Comparison of ENCODE assay signal across 14 cellular contexts in genomic region chr5:122880749-122881148, GRCh38. TPM values are rescaled to one million over a fixed set of nuclear protein-coding genes. Genes with fewer than 3 reads are reported as not detected.
DNase-seq lines count a peak whose midpoint lies in the region; ATAC-seq and TF ChIP-seq lines count a peak whose summit lies in the region.
"Had no signal": no experiment of that assay in that cellular context is flagged by ENCODE, and none has a peak within 500 bp of the region (broad histone marks: within the 10 kb centered on the region; RNA-seq: fewer than 3 reads in every experiment).

No MANE protein-coding gene starts in this region.

- H3K27ac ChIP-seq in SK-N-SH (ENCODE audit: low read depth in 2 of 2, low read length in 1 of 2) (peak overlapping the region; percentile 25 to 58; a peak in 2 of 4 replicates), left lung (no peak overlapping the region)
- H3K27ac ChIP-seq: breast epithelium had no signal

- no peak for TF ChIP-seq RAD21 in SK-N-SH (IDR thresholded peaks at IDR 0.05; ENCODE audit: low read length)

- intact Hi-C loops in left lung (cut with DNase I): no loop called here

- no peak overlapping the region for H2AFZ ChIP-seq in SK-N-SH (ENCODE audit: low read depth)

- TF ChIP-seq CTCF in SK-N-SH (IDR thresholded peaks at IDR 0.05): no peak
- no peak for TF ChIP-seq CTCF in left lung (IDR thresholded peaks at IDR 0.05)

- H3K4me1 ChIP-seq in SK-N-SH (ENCODE audit: control insufficient read depth in 1 of 2, insufficient read depth in 2 of 2, low read depth in 1 of 2, low read length in 1 of 2): peaks cover 5 to 24% of the 10 kb centered on the region in 2 experiments; a peak in 2 of 4 replicates
- no peaks in the 10 kb centered on the region for H3K4me1 ChIP-seq in left lung
- H3K4me1 ChIP-seq: breast epithelium had no signal

- H3K4me3 ChIP-seq in SK-N-SH (ENCODE audit: low read depth in 2 of 2, low read length in 1 of 2) (no peak overlapping the region), left lung (no peak overlapping the region)
- H3K4me3 ChIP-seq: breast epithelium, K562 had no signal

- H3K36me3 ChIP-seq in SK-N-SH (replicated peaks in 1 of 2; ENCODE audit: control insufficient read depth in 1 of 2, insufficient read depth in 2 of 2, low read length in 1 of 2) (no peaks in the 10 kb centered on the region), left lung (no peaks in the 10 kb centered on the region)
- H3K36me3 ChIP-seq: breast epithelium had no signal

- DNase-seq in AG08395 (ENCODE audit: low spot score) (peak; percentile 15), SK-N-SH (peak; percentile 51), UCSD-AML1 (lab: John Stamatoyannopoulos, UW; ENCODE audit: unreplicated experiment) (no peak), NCI-H446 (lab: John Stamatoyannopoulos, UW) (no peak), left lung (no peak), LoVo (ENCODE audit: low spot score) (no peak)
- DNase-seq: activated T-cell treated with anti-CD3 and anti-CD28 coated beads, Interleukin-2, amount 50 U/mL, for 1 hour; AML-193; GF-D8; midbrain had no signal

- H3K9me3 ChIP-seq in SK-N-SH (no peaks in the 10 kb centered on the region), left lung (no peaks in the 10 kb centered on the region)
- H3K9me3 ChIP-seq: breast epithelium had no signal

- peak in 1 of 2 experiments; percentile 70; a peak in 2 of 4 replicates for TF ChIP-seq EP300 in SK-N-SH (IDR thresholded peaks at IDR 0.05; ENCODE audit: borderline replicate concordance in 1 of 2, low read depth in 1 of 2, low read length in 1 of 2)

- POLR2A ChIA-PET in SK-N-SH (lab: Yijun Ruan, JAX): interaction anchor here (1.2 kb wide), 1 partner anchor 10 kb away, joined by 3 read pairs; no protein-coding TSS in a partner anchor

- peaks cover 14% of the 10 kb centered on the region for H3F3A ChIP-seq in SK-N-SH (replicated peaks; ENCODE audit: insufficient read depth)

- 30% methylated on average over 3 of the region's 3 CpGs for WGBS in SK-N-SH (ENCODE audit: low lambda C conversion rate)

- no peak overlapping the region for H3K9ac ChIP-seq in SK-N-SH

- no peaks in the 10 kb centered on the region for H4K20me1 ChIP-seq in SK-N-SH (ENCODE audit: insufficient read depth)

- H3K27me3 ChIP-seq in SK-N-SH (ENCODE audit: insufficient read depth): no peaks in the 10 kb centered on the region
- H3K27me3 ChIP-seq in left lung: no peaks in the 10 kb centered on the region
- H3K27me3 ChIP-seq: breast epithelium had no signal

- no peaks in the 10 kb centered on the region for H3K9me2 ChIP-seq in SK-N-SH

- no peak overlapping the region for H3K4me2 ChIP-seq in SK-N-SH

- peaks cover 5% of the 10 kb centered on the region for H3K79me2 ChIP-seq in SK-N-SH (ENCODE audit: insufficient read depth)

- CTCF ChIA-PET in SK-N-SH (lab: Yijun Ruan, JAX): interaction anchor here (0.6 to 2.5 kb wide), 5 partner anchors 16 to 1567 kb away, joined by 3 to 11 read pairs (median 3); no protein-coding TSS in a partner anchor

- ATAC-seq in GM18870 (IDR thresholded peaks at IDR 0.05; ENCODE audit: unreplicated experiment) (peak; percentile 76), HG02885 (IDR thresholded peaks at IDR 0.05; ENCODE audit: poor library complexity, unreplicated experiment) (peak; percentile 74), left lung (no peak)
- ATAC-seq: K562 had no signal

TF ChIP-seq in SK-N-SH, 30 proteins besides CTCF, POLR2A, EP300 and RAD21 (continues in another document):
- TF ChIP-seq, protein P1, sequence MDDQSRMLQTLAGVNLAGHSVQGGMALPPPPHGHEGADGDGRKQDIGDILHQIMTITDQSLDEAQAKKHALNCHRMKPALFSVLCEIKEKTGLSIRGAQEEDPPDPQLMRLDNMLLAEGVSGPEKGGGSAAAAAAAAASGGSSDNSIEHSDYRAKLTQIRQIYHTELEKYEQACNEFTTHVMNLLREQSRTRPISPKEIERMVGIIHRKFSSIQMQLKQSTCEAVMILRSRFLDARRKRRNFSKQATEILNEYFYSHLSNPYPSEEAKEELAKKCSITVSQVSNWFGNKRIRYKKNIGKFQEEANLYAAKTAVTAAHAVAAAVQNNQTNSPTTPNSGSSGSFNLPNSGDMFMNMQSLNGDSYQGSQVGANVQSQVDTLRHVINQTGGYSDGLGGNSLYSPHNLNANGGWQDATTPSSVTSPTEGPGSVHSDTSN (IDR thresholded peaks at IDR 0.05): peak; percentile 74
- TF ChIP-seq, protein P2, sequence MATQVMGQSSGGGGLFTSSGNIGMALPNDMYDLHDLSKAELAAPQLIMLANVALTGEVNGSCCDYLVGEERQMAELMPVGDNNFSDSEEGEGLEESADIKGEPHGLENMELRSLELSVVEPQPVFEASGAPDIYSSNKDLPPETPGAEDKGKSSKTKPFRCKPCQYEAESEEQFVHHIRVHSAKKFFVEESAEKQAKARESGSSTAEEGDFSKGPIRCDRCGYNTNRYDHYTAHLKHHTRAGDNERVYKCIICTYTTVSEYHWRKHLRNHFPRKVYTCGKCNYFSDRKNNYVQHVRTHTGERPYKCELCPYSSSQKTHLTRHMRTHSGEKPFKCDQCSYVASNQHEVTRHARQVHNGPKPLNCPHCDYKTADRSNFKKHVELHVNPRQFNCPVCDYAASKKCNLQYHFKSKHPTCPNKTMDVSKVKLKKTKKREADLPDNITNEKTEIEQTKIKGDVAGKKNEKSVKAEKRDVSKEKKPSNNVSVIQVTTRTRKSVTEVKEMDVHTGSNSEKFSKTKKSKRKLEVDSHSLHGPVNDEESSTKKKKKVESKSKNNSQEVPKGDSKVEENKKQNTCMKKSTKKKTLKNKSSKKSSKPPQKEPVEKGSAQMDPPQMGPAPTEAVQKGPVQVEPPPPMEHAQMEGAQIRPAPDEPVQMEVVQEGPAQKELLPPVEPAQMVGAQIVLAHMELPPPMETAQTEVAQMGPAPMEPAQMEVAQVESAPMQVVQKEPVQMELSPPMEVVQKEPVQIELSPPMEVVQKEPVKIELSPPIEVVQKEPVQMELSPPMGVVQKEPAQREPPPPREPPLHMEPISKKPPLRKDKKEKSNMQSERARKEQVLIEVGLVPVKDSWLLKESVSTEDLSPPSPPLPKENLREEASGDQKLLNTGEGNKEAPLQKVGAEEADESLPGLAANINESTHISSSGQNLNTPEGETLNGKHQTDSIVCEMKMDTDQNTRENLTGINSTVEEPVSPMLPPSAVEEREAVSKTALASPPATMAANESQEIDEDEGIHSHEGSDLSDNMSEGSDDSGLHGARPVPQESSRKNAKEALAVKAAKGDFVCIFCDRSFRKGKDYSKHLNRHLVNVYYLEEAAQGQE (IDR thresholded peaks at IDR 0.05; ENCODE audit: low read depth, low read length): no peak
- no peak for TF ChIP-seq SIN3A (IDR thresholded peaks at IDR 0.05; ENCODE audit: borderline replicate concordance, low read depth, low read length)
- TF ChIP-seq GATA2 (CRISPR knock-in tag; IDR thresholded peaks at IDR 0.05): peak; percentile 52; the same call in 1 of the 2 replicates
- no peak for TF ChIP-seq GABPA (IDR thresholded peaks at IDR 0.05; ENCODE audit: low read depth)
- TF ChIP-seq MEF2A (IDR thresholded peaks at IDR 0.05; ENCODE audit: borderline replicate concordance, low read depth): no peak
- TF ChIP-seq ELF1 (IDR thresholded peaks at IDR 0.05): no peak
- no peak for TF ChIP-seq TAF1 (IDR thresholded peaks at IDR 0.05; ENCODE audit: borderline replicate concordance, low read depth, low read length)
- no peak for TF ChIP-seq TEAD4 (IDR thresholded peaks at IDR 0.05; ENCODE audit: borderline replicate concordance, insufficient read depth)
- TF ChIP-seq YY1 (IDR thresholded peaks at IDR 0.05; ENCODE audit: low read depth): no peak
- no peak for TF ChIP-seq FOSL2 (IDR thresholded peaks at IDR 0.05; ENCODE audit: borderline replicate concordance, low read depth)
- TF ChIP-seq, protein P3, sequence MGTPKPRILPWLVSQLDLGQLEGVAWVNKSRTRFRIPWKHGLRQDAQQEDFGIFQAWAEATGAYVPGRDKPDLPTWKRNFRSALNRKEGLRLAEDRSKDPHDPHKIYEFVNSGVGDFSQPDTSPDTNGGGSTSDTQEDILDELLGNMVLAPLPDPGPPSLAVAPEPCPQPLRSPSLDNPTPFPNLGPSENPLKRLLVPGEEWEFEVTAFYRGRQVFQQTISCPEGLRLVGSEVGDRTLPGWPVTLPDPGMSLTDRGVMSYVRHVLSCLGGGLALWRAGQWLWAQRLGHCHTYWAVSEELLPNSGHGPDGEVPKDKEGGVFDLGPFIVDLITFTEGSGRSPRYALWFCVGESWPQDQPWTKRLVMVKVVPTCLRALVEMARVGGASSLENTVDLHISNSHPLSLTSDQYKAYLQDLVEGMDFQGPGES (IDR thresholded peaks at IDR 0.05; ENCODE audit: low read depth, low read length): no peak
- TF ChIP-seq RFX5 (IDR thresholded peaks at IDR 0.05; ENCODE audit: low read length): no peak
- no peak for TF ChIP-seq JUND (IDR thresholded peaks at IDR 0.05)
- peak; percentile 72; the same call in 1 of the 2 replicates for TF ChIP-seq TCF12 (IDR thresholded peaks at IDR 0.05)
- peak; percentile 61 for TF ChIP-seq CHD2 (IDR thresholded peaks at IDR 0.05; ENCODE audit: low read length, partially characterized antibody)
- TF ChIP-seq RXRA (IDR thresholded peaks at IDR 0.05; ENCODE audit: borderline replicate concordance, low read depth): no peak
- TF ChIP-seq FOXJ3 (CRISPR knock-in tag; IDR thresholded peaks at IDR 0.05): no peak
- TF ChIP-seq RCOR1 (IDR thresholded peaks at IDR 0.05; ENCODE audit: low read length): peak; percentile 92
- TF ChIP-seq POLR2AphosphoS5 (IDR thresholded peaks at IDR 0.05; ENCODE audit: low read depth, low read length): peak; percentile 46; the same call in 1 of the 2 replicates
- no peak for TF ChIP-seq NFIC (IDR thresholded peaks at IDR 0.05; ENCODE audit: borderline replicate concordance)

RNA-seq across cellular contexts. Expression of gene SNX24, which starts 35.3 kb away (rescaled TPM):
- 8.2 and 9.9 TPM in 2 replicates for polyA plus RNA-seq in SK-N-SH (2012; rRNA removed)
- 13.6 and 18.0 TPM in 2 replicates for polyA plus RNA-seq in SK-N-SH (2012; cell fraction: cytosol; rRNA removed)
- 7.9 and 13.1 TPM in 2 replicates for polyA plus RNA-seq in SK-N-SH (2012; cell fraction: nucleus; rRNA removed)
- 10 to 100 TPM; 27.4 to 33.9 TPM for total RNA-seq in left lung

Comparison
In these comparisons a context has a peak if more than half of its experiments do, and no peak if none do; other contexts are left out.
1. DNase-seq: peak in AG08395 (single experiment) and SK-N-SH (single experiment); none in UCSD-AML1 (single experiment), NCI-H446 (0 of 2), left lung (0 of 2) and LoVo (single experiment).
2. H3K27ac ChIP-seq: peak in SK-N-SH (2 of 2); none in left lung (0 of 2).